Comparison of ENCODE assay signal across 8 cellular contexts in the genomic region with DNA sequence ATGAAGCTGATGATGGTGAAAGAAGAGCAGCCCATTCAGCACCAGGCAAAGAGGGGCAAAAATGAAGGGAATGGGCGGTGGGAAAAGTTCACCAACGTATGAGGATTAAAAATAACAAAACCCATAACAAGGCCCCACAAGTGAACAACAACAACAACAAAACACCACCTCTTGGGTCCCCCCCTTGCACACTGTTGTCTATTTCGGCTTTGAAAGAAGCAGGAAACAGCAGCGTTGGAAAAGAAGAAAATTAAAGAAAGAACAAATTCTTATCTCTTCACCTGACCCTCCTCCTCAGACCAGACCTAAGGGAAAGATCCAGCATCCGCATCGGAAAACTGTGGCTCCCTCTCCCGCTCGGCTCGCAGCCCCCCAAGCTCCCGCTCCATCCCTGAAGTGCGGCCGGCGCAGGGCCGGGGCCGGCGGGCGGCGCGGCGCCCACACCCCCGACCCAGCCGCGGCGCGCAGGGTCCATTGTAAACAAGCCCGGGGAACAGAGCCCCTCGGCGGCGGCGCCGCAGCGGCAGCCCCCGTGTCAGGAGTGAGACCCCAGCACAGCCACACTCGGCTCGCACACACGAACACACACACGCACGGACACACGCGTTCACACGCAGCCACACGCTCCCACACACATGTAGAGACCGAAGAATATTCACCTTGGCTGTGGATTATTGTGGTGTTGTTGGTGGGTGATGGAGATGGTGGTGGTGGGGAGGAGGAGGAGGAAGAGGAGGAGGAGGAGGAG. TPM values are rescaled to one million over a fixed set of nuclear protein-coding genes. Genes with fewer than 3 reads are reported as not detected.
A peak's percentile ranks its signal among the peaks of the same experiment; 100 is the strongest.
DNase-seq lines count a peak whose midpoint lies in the region; ATAC-seq and TF ChIP-seq lines count a peak whose summit lies in the region.

No MANE protein-coding gene starts in this region.

- peak; percentile 60 for DNase-seq in DMS 273 (lab: John Stamatoyannopoulos, UW; ENCODE audit: unreplicated experiment)
- no peak for DNase-seq in DMS 273 treated with DMSO at 0.1 percent for 48 hours (lab: John Stamatoyannopoulos, UW)
- peak; percentile 51 for DNase-seq in NCI-H1092 (lab: John Stamatoyannopoulos, UW)
- no peak for DNase-seq in breast epithelium (ENCODE audit: low spot score in 2 of 2)
- DNase-seq in SW 1271 (lab: John Stamatoyannopoulos, UW): no peak

- H3K36me3 ChIP-seq in breast epithelium (no peaks in the 10 kb centered on the region), stomach smooth muscle (ENCODE audit: control insufficient read depth in 2 of 2, insufficient read depth in 2 of 2, low read length in 2 of 2) (no peaks in the 10 kb centered on the region)

- H3K4me3 ChIP-seq in breast epithelium (peak overlapping the region; percentile 82 to 89 (median 84)), stomach smooth muscle (ENCODE audit: low read length in 2 of 2) (peak overlapping the region; percentile 66 to 96)

- no peak for TF ChIP-seq POLR2A in breast epithelium (IDR thresholded peaks at IDR 0.05)

- no peaks in the 10 kb centered on the region for H3K4me1 ChIP-seq in breast epithelium
- H3K4me1 ChIP-seq in stomach smooth muscle (ENCODE audit: control insufficient read depth, insufficient read depth, low read length): peaks cover 7% of the 10 kb centered on the region

- ATAC-seq in HG03457 (IDR thresholded peaks at IDR 0.05; ENCODE audit: unreplicated experiment): no peak

- H3K27ac ChIP-seq in breast epithelium (peak overlapping the region; percentile 98 to 100), layer of hippocampus (ENCODE audit: low read depth, low read length) (peak overlapping the region; percentile 100), stomach smooth muscle (ENCODE audit: low read length) (peak overlapping the region; percentile 100)

- TF ChIP-seq CTCF in breast epithelium (IDR thresholded peaks at IDR 0.05): no peak

- H3K9ac ChIP-seq in stomach smooth muscle (ENCODE audit: low read length in 2 of 2): peak overlapping the region; percentile 80 to 96

- H3K27me3 ChIP-seq in breast epithelium: no peaks in the 10 kb centered on the region
- no peaks in the 10 kb centered on the region for H3K27me3 ChIP-seq in layer of hippocampus (ENCODE audit: control insufficient read depth, insufficient read depth, low read length)
- no peaks in the 10 kb centered on the region for H3K27me3 ChIP-seq in stomach smooth muscle (ENCODE audit: control insufficient read depth in 1 of 2, insufficient read depth in 2 of 2, low read length in 2 of 2)

- intact Hi-C loops in breast epithelium (cut with DNase I; ENCODE audit: low total_unique reads): no loop called here

- H3K9me3 ChIP-seq in breast epithelium (no peaks in the 10 kb centered on the region), stomach smooth muscle (ENCODE audit: control insufficient read depth in 2 of 2, low read length in 2 of 2) (no peaks in the 10 kb centered on the region)

RNA-seq across cellular contexts. Expression of a gene that starts 0.5 kb away (rescaled TPM):
- total RNA-seq in breast epithelium: 10 to 100 TPM in 2 of 3 donors, 1 to 10 TPM in 1; 9.3 to 18.0 (median 13.8) TPM

Comparison
In these comparisons a context has a peak if more than half of its experiments do, and no peak if none do; other contexts are left out.
1. DNase-seq: peak in DMS 273 (single experiment) and NCI-H1092 (single experiment); none in DMS 273 treated with DMSO at 0.1 percent for 48 hours (single experiment), breast epithelium (0 of 2) and SW 1271 (0 of 2).
2. Peak in every context shown above with its lines, with median percentiles within 50 percentile points of each other: H3K27ac ChIP-seq.